In the genomic region with DNA sequence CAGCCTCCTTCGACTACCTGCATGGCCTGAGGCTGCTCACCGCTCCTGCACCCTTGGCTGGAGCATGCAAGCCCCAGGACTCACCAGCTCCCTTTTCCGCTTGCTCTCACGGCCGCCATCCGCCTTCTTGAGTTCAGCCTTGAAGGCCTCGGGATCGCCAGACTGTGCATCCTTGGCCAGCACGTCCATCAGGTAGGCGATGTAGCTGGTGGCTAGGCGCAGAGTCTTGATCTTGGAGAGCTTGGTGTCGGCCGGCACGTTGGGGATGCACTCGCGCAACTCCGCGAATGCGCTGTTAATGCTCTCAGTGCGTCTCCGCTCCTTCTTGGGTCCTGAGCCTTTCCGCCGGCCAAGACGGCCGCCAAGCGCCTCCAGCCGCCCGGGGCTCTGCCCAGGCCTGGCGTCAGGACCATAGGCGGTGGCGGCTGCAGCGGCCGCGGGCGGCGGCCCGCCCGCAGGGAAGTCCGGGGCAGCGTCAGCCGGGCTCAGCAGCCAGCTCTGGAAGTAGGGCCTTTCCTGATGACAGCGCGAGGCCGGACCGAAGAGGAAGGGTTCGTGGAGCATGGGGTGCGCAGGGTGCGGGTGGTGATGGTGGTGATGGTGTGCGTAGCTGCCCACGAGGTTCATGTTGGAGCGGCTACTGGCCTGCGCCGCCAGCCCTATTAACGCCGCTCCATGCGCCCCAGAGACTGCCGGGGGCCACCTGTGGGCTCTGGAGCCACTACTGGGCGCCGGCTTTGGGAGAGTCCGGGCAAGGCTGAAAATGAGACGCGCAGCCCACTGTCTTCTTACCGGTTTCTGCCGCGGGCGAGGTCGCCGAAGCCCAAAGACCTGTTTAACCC, we compare ENCODE assay signal across 8 cellular contexts. TPM values are rescaled to one million over a fixed set of nuclear protein-coding genes. Genes with fewer than 3 reads are reported as not detected.
DNase-seq lines count a peak whose midpoint lies in the region; ATAC-seq and TF ChIP-seq lines count a peak whose summit lies in the region.

No MANE protein-coding gene starts in this region.

- H3K4me3 Mint-ChIP-seq in CD4-positive, alpha-beta T cell: peak overlapping the region; percentile 76

- intact Hi-C loops in CD4-positive, alpha-beta T cell (cut with DNase I, micrococcal nuclease): loop anchor here in 1 of 2 experiments (10.0 kb wide), 1 partner anchor 167 kb away; no protein-coding TSS in a partner anchor

- no peak for DNase-seq in CD4-positive, alpha-beta T cell
- DNase-seq in NT2/D1 (ENCODE audit: low read depth, low spot score): no peak
- peak; percentile 20 for DNase-seq in epithelial cell of esophagus (ENCODE audit: low read depth)
- DNase-seq in NCI-H1417 (lab: John Stamatoyannopoulos, UW): no peak
- no peak for DNase-seq in stimulated activated naive CD4-positive, alpha-beta T cell treated with Interleukin-2 at 50 U/mL for 16 hours (lab: John Stamatoyannopoulos, UW)

- CTCF ChIA-PET in CD4-positive, alpha-beta T cell (lab: Charles Lee): no interaction called here

- H3K36me3 ChIP-seq in NT2/D1 (ENCODE audit: insufficient read depth, insufficient read length, low read length) (peaks cover 12% of the 10 kb centered on the region), neural cell (ENCODE audit: insufficient read depth, low read length) (no peaks in the 10 kb centered on the region)

- ATAC-seq in CD4-positive, alpha-beta T cell (ENCODE audit: poor library complexity): no peak
- no peak for ATAC-seq in GM18868 (IDR thresholded peaks at IDR 0.05; ENCODE audit: unreplicated experiment)
- ATAC-seq in HG03442 (IDR thresholded peaks at IDR 0.05; ENCODE audit: unreplicated experiment): no peak

- no peaks in the 10 kb centered on the region for H3K9me3 Mint-ChIP-seq in CD4-positive, alpha-beta T cell

- no peaks in the 10 kb centered on the region for H3F3A ChIP-seq in neural cell (ENCODE audit: insufficient read depth, low read length, poor library complexity, severe bottlenecking)

- H3K4me3 ChIP-seq in NT2/D1 (ENCODE audit: insufficient read length, low read depth) (peak overlapping the region; percentile 58), epithelial cell of esophagus (ENCODE audit: low read length) (peak overlapping the region; percentile 1), neural cell (ENCODE audit: low read length) (peak overlapping the region; percentile 51)

- peaks cover 12% of the 10 kb centered on the region for H3K4me1 ChIP-seq in NT2/D1 (ENCODE audit: insufficient read depth, insufficient read length)

- no peak overlapping the region for H3K27ac ChIP-seq in CD4-positive, alpha-beta T cell (ENCODE audit: low read depth, low read length)
- no peak overlapping the region for H3K27ac ChIP-seq in neural cell (ENCODE audit: low read length)

- peaks cover 61% of the 10 kb centered on the region for H3K4me1 Mint-ChIP-seq in CD4-positive, alpha-beta T cell (ENCODE audit: low read depth)

- H3K36me3 Mint-ChIP-seq in CD4-positive, alpha-beta T cell (ENCODE audit: low read depth): no peaks in the 10 kb centered on the region

- H3K9ac ChIP-seq in NT2/D1 (ENCODE audit: insufficient read length, low read depth) (peak overlapping the region; percentile 79), neural cell (ENCODE audit: low read length) (no peak overlapping the region)

- H3K79me2 ChIP-seq in neural cell (replicated peaks; ENCODE audit: insufficient read depth, low read length): no peaks in the 10 kb centered on the region

- TF ChIP-seq CTCF in CD4-positive, alpha-beta T cell (IDR thresholded peaks at IDR 0.05): no peak
- no peak for TF ChIP-seq CTCF in epithelial cell of esophagus (IDR thresholded peaks at IDR 0.05; ENCODE audit: insufficient read depth, low read depth, low read length, missing control alignments)
- no peak for TF ChIP-seq CTCF in neural cell (IDR thresholded peaks at IDR 0.05; ENCODE audit: poor library complexity, severe bottlenecking)

- H3K27ac Mint-ChIP-seq in CD4-positive, alpha-beta T cell: no peak overlapping the region

- no peak for TF ChIP-seq RAD21 in neural cell (conservative IDR thresholded peaks at IDR 0.05)

- no peaks in the 10 kb centered on the region for H3K9me3 ChIP-seq in CD4-positive, alpha-beta T cell (ENCODE audit: control insufficient read depth, low read length)
- H3K9me3 ChIP-seq in NT2/D1 (ENCODE audit: insufficient read depth, low read length) (no peaks in the 10 kb centered on the region), neural cell (ENCODE audit: low read length) (no peaks in the 10 kb centered on the region)

- H3K4me2 ChIP-seq in neural cell (ENCODE audit: low read length): no peak overlapping the region

- no peaks in the 10 kb centered on the region for H4K20me1 ChIP-seq in neural cell (ENCODE audit: insufficient read depth)

- POLR2A ChIA-PET in CD4-positive, alpha-beta T cell (lab: Charles Lee): no interaction called here

- no peaks in the 10 kb centered on the region for H3K9me2 ChIP-seq in neural cell (ENCODE audit: insufficient read depth, low read length)

- H3K27me3 Mint-ChIP-seq in CD4-positive, alpha-beta T cell: peaks cover 90% of the 10 kb centered on the region

- H3K27me3 ChIP-seq in CD4-positive, alpha-beta T cell (ENCODE audit: control insufficient read depth, insufficient read depth, low read length): peaks cover 100% of the 10 kb centered on the region
- peaks cover 94% of the 10 kb centered on the region for H3K27me3 ChIP-seq in NT2/D1 (ENCODE audit: insufficient read depth, insufficient read length)
- H3K27me3 ChIP-seq in neural cell (ENCODE audit: insufficient read depth, low read depth, low read length): peaks cover 100% of the 10 kb centered on the region

- no peak for TF ChIP-seq EP300 in neural cell (conservative IDR thresholded peaks at IDR 0.05; ENCODE audit: poor library complexity, severe bottlenecking)

- no peak overlapping the region for H2AFZ ChIP-seq in neural cell (ENCODE audit: low read depth, low read length)

TF ChIP-seq in neural cell, 6 proteins besides CTCF, POLR2A, EP300 and RAD21:
- peak; percentile 94 for TF ChIP-seq EZH2 (IDR thresholded peaks at IDR 0.05; ENCODE audit: borderline replicate concordance, insufficient read depth, low read length, poor library complexity, severe bottlenecking)
- no peak for TF ChIP-seq MXI1 (conservative IDR thresholded peaks at IDR 0.05; ENCODE audit: poor library complexity, severe bottlenecking)

RNA-seq across cellular contexts. Expression of a gene that starts 0.4 kb away (rescaled TPM):
- total RNA-seq in CD4-positive, alpha-beta T cell: not detected
- polyA plus RNA-seq in neural cell: not detected in 2 replicates
- not detected in 2 replicates for polyA minus RNA-seq in neural cell

RNA-seq across cellular contexts. Expression of a gene that starts 31.8 kb away (rescaled TPM):
- total RNA-seq in CD4-positive, alpha-beta T cell: 10 to 100 TPM; 32.2 to 33.6 TPM
- 18.5 and 32.7 TPM in 2 replicates for polyA plus RNA-seq in neural cell
- 32.8 and 40.7 TPM in 2 replicates for polyA minus RNA-seq in neural cell

Comparison
In these comparisons a context has a peak if more than half of its experiments do, and no peak if none do; other contexts are left out.
1. H3K4me3 ChIP-seq: peak in every context shown above with its lines; median percentile 58 in NT2/D1; 51 in neural cell; 1 in epithelial cell of esophagus.